ENCODE assay signal across 8 cellular contexts in genomic region chr6:113421997-113422396, GRCh38.
"Had no signal": no experiment of that assay in that cellular context is flagged by ENCODE, and none has a peak within 500 bp of the region (broad histone marks: within the 10 kb centered on the region; RNA-seq: fewer than 3 reads in every experiment).

No MANE protein-coding gene starts in this region.

- ATAC-seq: GM12878 had no signal

- H3K4me3 ChIP-seq: GM12878 had no signal

- FAIRE-seq: G401.6, GM12878, GM12891, GM12892, GM18507, GM19239 had no signal

- DNase-seq: GDM1, GF-D8 had no signal
